Comparison of ENCODE assay signal across 9 cellular contexts in the genomic region with DNA sequence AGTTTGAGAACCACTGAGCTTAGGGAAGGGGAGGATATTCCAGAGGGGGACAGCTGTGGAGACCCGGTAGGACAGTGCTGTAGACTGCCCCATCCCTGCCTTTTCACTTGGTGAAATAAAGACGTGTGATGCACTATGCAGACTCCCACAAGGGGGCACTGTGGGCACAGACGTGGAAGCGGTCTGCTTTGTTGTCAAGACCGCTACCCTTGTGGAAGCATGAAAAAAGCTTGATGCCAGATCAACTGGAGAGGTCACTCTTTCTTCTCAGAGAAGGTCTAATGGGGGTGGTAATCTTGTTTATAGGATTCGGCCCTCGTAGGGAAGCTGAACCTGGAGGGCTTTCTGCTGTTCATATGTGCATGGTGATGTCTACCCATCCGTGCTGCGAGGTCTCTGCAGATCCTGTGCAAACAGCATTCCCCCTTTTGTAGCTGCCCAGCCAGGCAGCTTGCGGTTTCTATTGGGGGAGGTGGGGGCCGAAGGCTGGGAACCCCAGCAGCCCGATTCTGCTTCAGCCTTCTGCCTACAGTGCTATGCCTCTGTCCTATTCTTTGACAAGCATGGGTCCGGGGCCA. TPM values are rescaled to one million over a fixed set of nuclear protein-coding genes. Genes with fewer than 3 reads are reported as not detected.
DNase-seq lines count a peak whose midpoint lies in the region; ATAC-seq and TF ChIP-seq lines count a peak whose summit lies in the region.
"Had no signal": no experiment of that assay in that cellular context is flagged by ENCODE, and none has a peak within 500 bp of the region (broad histone marks: within the 10 kb centered on the region; RNA-seq: fewer than 3 reads in every experiment).

No MANE protein-coding gene starts in this region.

- intact Hi-C loops in sigmoid colon (cut with DNase I) = loop anchor here (1.0 to 5.0 kb wide), 4 partner anchors 250 to 1148 kb away; a partner anchor contains a TSS

- no peaks in the 10 kb centered on the region for H3K79me2 ChIP-seq in GM23338 (replicated peaks; ENCODE audit: insufficient read depth)

- no peaks in the 10 kb centered on the region; the same call in 2 of the 3 replicates for H3K9me3 Mint-ChIP-seq in GM23338
- H3K9me3 Mint-ChIP-seq: dendritic cell treated with granulocyte-macrophage colony-stimulating factor and Interleukin-4, amounts not matched to agents 40 ng/mL and 50 ng/mL, for 4 days had no signal

- H3K27me3 Mint-ChIP-seq in GM23338 (ENCODE audit: insufficient read depth, low read depth, poor library complexity) = peaks cover 11% of the 10 kb centered on the region
- H3K27me3 Mint-ChIP-seq: dendritic cell treated with granulocyte-macrophage colony-stimulating factor and Interleukin-4, amounts not matched to agents 40 ng/mL and 50 ng/mL, for 4 days had no signal

- no peaks in the 10 kb centered on the region for H3K9me2 ChIP-seq in GM23338 (ENCODE audit: insufficient read depth)

- H3K9me3 ChIP-seq in right atrium auricular region (no peaks in the 10 kb centered on the region), sigmoid colon (no peaks in the 10 kb centered on the region)

- peaks cover 14% of the 10 kb centered on the region; the same call in 1 of the 2 replicates for H4K20me1 ChIP-seq in GM23338 (replicated peaks; ENCODE audit: insufficient read depth)

- H3K4me3 ChIP-seq in GM23338 = no peak overlapping the region
- no peak overlapping the region for H3K4me3 ChIP-seq in right atrium auricular region
- H3K4me3 ChIP-seq in sigmoid colon = no peak overlapping the region

- H3K4me1 ChIP-seq in GM23338 (ENCODE audit: insufficient read depth) (peaks cover 18% of the 10 kb centered on the region), right atrium auricular region (peaks cover 0 to 16% of the 10 kb centered on the region in 2 donors), sigmoid colon (peaks cover 0 to 16% (median 9%) of the 10 kb centered on the region in 4 donors)

- H3K27me3 ChIP-seq in GM23338 (ENCODE audit: insufficient read depth) = no peaks in the 10 kb centered on the region
- H3K27me3 ChIP-seq in right atrium auricular region = no peaks in the 10 kb centered on the region
- H3K27me3 ChIP-seq in sigmoid colon = no peaks in the 10 kb centered on the region

- H3K4me1 Mint-ChIP-seq in GM23338 = peaks cover 29% of the 10 kb centered on the region

- H3K4me3 Mint-ChIP-seq in GM23338 = no peak overlapping the region; the same call in 2 of the 3 replicates
- H3K4me3 Mint-ChIP-seq: dendritic cell treated with granulocyte-macrophage colony-stimulating factor and Interleukin-4, amounts not matched to agents 40 ng/mL and 50 ng/mL, for 4 days had no signal

- peaks cover 22% of the 10 kb centered on the region for H3F3A ChIP-seq in GM23338 (replicated peaks; ENCODE audit: low read depth)

- no peak overlapping the region for H3K27ac ChIP-seq in GM23338 (ENCODE audit: low read depth)
- no peak overlapping the region for H3K27ac ChIP-seq in right atrium auricular region
- peak overlapping the region in 1 of 4 donors; percentile 6 for H3K27ac ChIP-seq in sigmoid colon

- no peak overlapping the region for H2AFZ ChIP-seq in GM23338

- peak overlapping the region; percentile 68; the same call in 1 of the 2 replicates for H3K27ac Mint-ChIP-seq in GM23338
- H3K27ac Mint-ChIP-seq: dendritic cell treated with granulocyte-macrophage colony-stimulating factor and Interleukin-4, amounts not matched to agents 40 ng/mL and 50 ng/mL, for 4 days had no signal

- H3K4me2 ChIP-seq in GM23338 = 0 out of 2 replicates have a peak overlapping the region, but pooled peaks have one; percentile 7

- WGBS in sigmoid colon, 2 donors = 17 to 28% methylated on average over 13 of the region's 13 CpGs

- peak; percentile 72 for ATAC-seq in GM23338
- ATAC-seq in HG03025 (IDR thresholded peaks at IDR 0.05; ENCODE audit: low FRiP score, unreplicated experiment) = no peak

- DNase-seq in D341Med (ENCODE audit: low spot score) (peak; percentile 66), GM23338 (ENCODE audit: low spot score) (peak; percentile 96), NCI-H1436 (lab: John Stamatoyannopoulos, UW) (peak; percentile 82), T-helper 2 cell (peak; percentile 46 to 84 (median 66)), amygdala (lab: John Stamatoyannopoulos, UW) (peak; percentile 23 to 97 (median 76)), right atrium auricular region (ENCODE audit: low spot score) (peak; percentile 92), sigmoid colon (peak; percentile 91)

- no peaks in the 10 kb centered on the region for H3K36me3 ChIP-seq in GM23338 (ENCODE audit: insufficient read depth)
- peaks cover under 1% of the 10 kb centered on the region for H3K36me3 ChIP-seq in right atrium auricular region
- H3K36me3 ChIP-seq in sigmoid colon = peaks cover 0 to 10% (median 3%) of the 10 kb centered on the region in 4 donors

- TF ChIP-seq EP300 in sigmoid colon (IDR thresholded peaks at IDR 0.05) = no peak

- peaks cover 11% of the 10 kb centered on the region; the same call in 2 of the 3 replicates for H3K36me3 Mint-ChIP-seq in GM23338 (ENCODE audit: low read depth)

- no peak for TF ChIP-seq POLR2A in sigmoid colon (IDR thresholded peaks at IDR 0.05)

- peak; percentile 97 to 99 for TF ChIP-seq CTCF in GM23338 (conservative IDR thresholded peaks at IDR 0.05; ENCODE audit: low read depth in 2 of 2)
- peak; percentile 79 to 90 for TF ChIP-seq CTCF in right atrium auricular region (IDR thresholded peaks at IDR 0.05)
- peak; percentile 83 to 88 (median 86) for TF ChIP-seq CTCF in sigmoid colon (IDR thresholded peaks at IDR 0.05)

TF ChIP-seq in GM23338, 12 proteins besides CTCF, POLR2A, EP300 and RAD21 (continues in another document):
- TF ChIP-seq CREB1 (CRISPR knock-in tag; IDR thresholded peaks at IDR 0.05; ENCODE audit: low read depth) (no peak), STAT1 (IDR thresholded peaks at IDR 0.05; ENCODE audit: unreplicated experiment) (no peak), EZH2phosphoT487 (IDR thresholded peaks at IDR 0.05; ENCODE audit: unreplicated experiment) (no peak), ZNF331 (CRISPR knock-in tag; IDR thresholded peaks at IDR 0.05; ENCODE audit: low read depth) (no peak), POLR2AphosphoS5 (IDR thresholded peaks at IDR 0.05; ENCODE audit: low read depth) (no peak)
- TF ChIP-seq, protein P1, sequence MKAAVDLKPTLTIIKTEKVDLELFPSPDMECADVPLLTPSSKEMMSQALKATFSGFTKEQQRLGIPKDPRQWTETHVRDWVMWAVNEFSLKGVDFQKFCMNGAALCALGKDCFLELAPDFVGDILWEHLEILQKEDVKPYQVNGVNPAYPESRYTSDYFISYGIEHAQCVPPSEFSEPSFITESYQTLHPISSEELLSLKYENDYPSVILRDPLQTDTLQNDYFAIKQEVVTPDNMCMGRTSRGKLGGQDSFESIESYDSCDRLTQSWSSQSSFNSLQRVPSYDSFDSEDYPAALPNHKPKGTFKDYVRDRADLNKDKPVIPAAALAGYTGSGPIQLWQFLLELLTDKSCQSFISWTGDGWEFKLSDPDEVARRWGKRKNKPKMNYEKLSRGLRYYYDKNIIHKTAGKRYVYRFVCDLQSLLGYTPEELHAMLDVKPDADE (IDR thresholded peaks at IDR 0.05) = no peak

RNA-seq across cellular contexts. Expression of a gene that starts 13.7 kb away (rescaled TPM):
- 2,185 and 2,362 TPM in 2 replicates for total RNA-seq in GM23338 (2014; rRNA removed; shearing (Covaris generic))
- polyA plus RNA-seq in GM23338 (2016; fragmentation: Nextera tagmentation; extraction: Ambion mirVana) (3,638 and 3,797 TPM in 2 replicates), sigmoid colon (1,000 to 10,000 TPM; 5,419 to 7,696 (median 5,671) TPM)
- total RNA-seq in right atrium auricular region (1,000 to 10,000 TPM; 1,060 to 1,748 TPM), sigmoid colon (1,000 to 10,000 TPM; 2,487 to 3,724 (median 3,119) TPM)

RNA-seq across cellular contexts. Expression of a gene that starts 18.1 kb away (rescaled TPM):
- total RNA-seq in GM23338 (2014; rRNA removed; shearing (Covaris generic)) = 35.5 and 37.2 TPM in 2 replicates
- 10.5 and 11.6 TPM in 2 replicates for polyA plus RNA-seq in GM23338 (2016; fragmentation: Nextera tagmentation; extraction: Ambion mirVana)
- 1 to 10 TPM; 6.9 to 8.2 TPM for total RNA-seq in right atrium auricular region
- total RNA-seq in sigmoid colon = 10 to 100 TPM in 2 of 4 donors, 1 to 10 TPM in 2; 9.6 to 13.0 (median 11.0) TPM
- 1 to 10 TPM; 1.6 to 7.7 (median 2.4) TPM for polyA plus RNA-seq in sigmoid colon
